Comparison of ENCODE assay signal across 14 cellular contexts in the genomic region with DNA sequence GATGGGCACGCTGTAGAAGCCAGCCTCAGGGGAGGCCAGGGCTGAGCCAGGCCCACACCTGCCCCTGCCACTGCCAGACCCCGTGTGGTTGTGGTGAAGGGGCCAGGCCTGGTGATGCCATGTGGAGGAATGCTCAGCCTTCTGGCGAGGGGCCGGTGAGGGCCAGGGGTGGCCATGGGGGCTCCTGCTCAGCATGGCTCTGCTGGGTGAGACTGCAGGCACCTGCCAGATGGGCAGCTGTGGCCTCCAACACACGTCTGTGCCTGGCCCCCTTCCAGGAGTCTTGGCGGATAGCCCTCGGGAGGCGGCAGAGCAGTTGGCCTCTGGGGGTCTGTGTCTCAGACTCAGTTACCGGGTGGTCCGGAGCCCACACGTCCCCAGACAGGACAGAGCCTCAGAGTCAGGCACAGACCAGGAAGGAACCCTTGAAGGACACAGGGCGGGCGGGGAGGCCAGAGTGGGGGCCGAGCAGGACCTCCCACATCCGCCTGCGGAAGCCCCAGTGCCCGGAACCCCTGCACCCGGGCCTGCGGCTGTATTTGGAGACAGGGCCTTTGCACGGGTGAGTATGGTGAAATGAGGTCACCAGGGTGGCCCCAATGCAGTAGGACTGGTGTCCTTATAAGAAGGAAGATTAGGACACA. TPM values are rescaled to one million over a fixed set of nuclear protein-coding genes. Genes with fewer than 3 reads are reported as not detected.
A peak's percentile ranks its signal among the peaks of the same experiment; 100 is the strongest.
DNase-seq lines count a peak whose midpoint lies in the region; ATAC-seq and TF ChIP-seq lines count a peak whose summit lies in the region.
"Had no signal": no experiment of that assay in that cellular context is flagged by ENCODE, and none has a peak within 500 bp of the region (broad histone marks: within the 10 kb centered on the region; RNA-seq: fewer than 3 reads in every experiment).

No MANE protein-coding gene starts in this region.

- TSS peak; percentile 16 for BruUV-seq in PC-9 (replicated peaks; lab: Mats Ljungman, UMichigan)

- H3K14ac ChIP-seq in neuronal stem cell (ENCODE audit: low read length), result peak overlapping the region; percentile 94

- H3K4me1 Mint-ChIP-seq in CD14-positive monocyte, result peaks cover 11% of the 10 kb centered on the region
- H3K4me1 Mint-ChIP-seq in endodermal cell, result no peaks in the 10 kb centered on the region

- no peak overlapping the region for H3K9ac ChIP-seq in endodermal cell (ENCODE audit: extremely low read depth, low read length, poor library complexity, severe bottlenecking)
- H3K9ac ChIP-seq in neuronal stem cell (ENCODE audit: low read depth, low read length, poor library complexity), result peak overlapping the region; percentile 17
- H3K9ac ChIP-seq: GM23248 had no signal

- H3K4me1 ChIP-seq in PC-9 (replicated peaks; ENCODE audit: insufficient read depth) (no peaks in the 10 kb centered on the region), endodermal cell (ENCODE audit: control insufficient read depth, insufficient read depth, low read length) (no peaks in the 10 kb centered on the region), neuronal stem cell (ENCODE audit: control insufficient read depth in 2 of 2, insufficient read depth in 1 of 2, low read depth in 1 of 2, low read length in 2 of 2) (peaks cover 15 to 24% of the 10 kb centered on the region in 2 donors)

- H3K36me3 Mint-ChIP-seq in CD14-positive monocyte, result peaks cover 10 to 18% of the 10 kb centered on the region in 2 donors
- H3K36me3 Mint-ChIP-seq in endodermal cell (ENCODE audit: low read depth), result peaks cover 13% of the 10 kb centered on the region

- no peak overlapping the region for H3K4me2 ChIP-seq in PC-9
- H3K4me2 ChIP-seq in neuronal stem cell (ENCODE audit: insufficient read depth, low read length, poor library complexity, severe bottlenecking), result no peak overlapping the region

- H4K20me1 ChIP-seq in PC-9 (ENCODE audit: insufficient read depth), result no peaks in the 10 kb centered on the region

- H3K27me3 Mint-ChIP-seq in CD14-positive monocyte (ENCODE audit: low read depth in 3 of 3) (peaks cover 0 to 25% (median 22%) of the 10 kb centered on the region in 3 donors), endodermal cell (ENCODE audit: insufficient read depth) (no peaks in the 10 kb centered on the region)
- H3K27me3 Mint-ChIP-seq: activated CD4-positive, alpha-beta T cell treated with anti-CD3 and anti-CD28 coated beads for 36 hours had no signal

- no peak for ATAC-seq in GM19467 (IDR thresholded peaks at IDR 0.05; ENCODE audit: unreplicated experiment)
- ATAC-seq: activated CD4-positive, alpha-beta T cell treated with anti-CD3 and anti-CD28 coated beads for 36 hours had no signal

- peak overlapping the region; percentile 99 for H2AK5ac ChIP-seq in neuronal stem cell (ENCODE audit: low read depth, low read length)

- peak overlapping the region; percentile 44 for H3K18ac ChIP-seq in neuronal stem cell (ENCODE audit: low read length)

- H2BK5ac ChIP-seq in neuronal stem cell (ENCODE audit: low read length), result peak overlapping the region; percentile 54

- H3K79me2 ChIP-seq in PC-9 (ENCODE audit: low read depth), result no peaks in the 10 kb centered on the region

- H3K79me1 ChIP-seq in neuronal stem cell (ENCODE audit: low read depth, low read length), result peaks cover 3% of the 10 kb centered on the region

- H3K9me2 ChIP-seq in PC-9 (ENCODE audit: insufficient read depth), result no peaks in the 10 kb centered on the region

- H3K4me3 ChIP-seq in PC-9 (no peak overlapping the region), endodermal cell (ENCODE audit: low read length) (no peak overlapping the region), neuronal stem cell (ENCODE audit: low read length in 2 of 2) (no peak overlapping the region)
- H3K4me3 ChIP-seq: adrenal gland, GM23248 had no signal

- intact Hi-C loops in CD14-positive monocyte (cut with micrococcal nuclease) (no loop called here), PC-9 (cut with micrococcal nuclease; ENCODE audit: unreplicated experiment) (no loop called here)

- H3K4ac ChIP-seq in neuronal stem cell (ENCODE audit: low read length), result no peak overlapping the region

- no peak overlapping the region for H4K91ac ChIP-seq in neuronal stem cell (ENCODE audit: low read depth, low read length, poor library complexity)

- H3K27ac Mint-ChIP-seq in CD14-positive monocyte, result no peak overlapping the region
- H3K27ac Mint-ChIP-seq in endodermal cell, result peak overlapping the region; percentile 70
- H3K27ac Mint-ChIP-seq: activated CD4-positive, alpha-beta T cell treated with anti-CD3 and anti-CD28 coated beads for 36 hours had no signal

- H3K27me3 ChIP-seq in PC-9 (ENCODE audit: insufficient read depth, low read depth) (no peaks in the 10 kb centered on the region), endodermal cell (ENCODE audit: control insufficient read depth, insufficient read depth, low read length, poor library complexity, severe bottlenecking) (no peaks in the 10 kb centered on the region), neuronal stem cell (ENCODE audit: control insufficient read depth in 3 of 3, insufficient read depth in 3 of 3, low read depth in 1 of 3, low read length in 3 of 3) (no peaks in the 10 kb centered on the region)
- H3K27me3 ChIP-seq: adrenal gland had no signal

- no peaks in the 10 kb centered on the region for H3K9me3 ChIP-seq in PC-9 (ENCODE audit: insufficient read depth, low read depth)
- H3K9me3 ChIP-seq in endodermal cell (ENCODE audit: control insufficient read depth, low read length), result no peaks in the 10 kb centered on the region
- no peaks in the 10 kb centered on the region for H3K9me3 ChIP-seq in neuronal stem cell (replicated peaks in 1 of 2; ENCODE audit: control insufficient read depth in 2 of 2, insufficient read depth in 1 of 2, low read depth in 1 of 2, low read length in 2 of 2)
- H3K9me3 ChIP-seq: adrenal gland had no signal

- H2BK15ac ChIP-seq in neuronal stem cell (ENCODE audit: low read length), result peak overlapping the region; percentile 96

- no peak overlapping the region for H4K8ac ChIP-seq in neuronal stem cell (ENCODE audit: low read depth, low read length)

- POLR2A ChIA-PET in PC-9 (lab: Charles Lee; ENCODE audit: unreplicated experiment), result no interaction called here

- H3K9me3 Mint-ChIP-seq in CD14-positive monocyte (peaks cover 0 to 1% (median 0%) of the 10 kb centered on the region in 7 donors), endodermal cell (no peaks in the 10 kb centered on the region)

- H3K4me3 Mint-ChIP-seq in CD14-positive monocyte (peak overlapping the region; percentile 34 to 37), endodermal cell (no peak overlapping the region)
- H3K4me3 Mint-ChIP-seq: activated CD4-positive, alpha-beta T cell treated with anti-CD3 and anti-CD28 coated beads for 36 hours had no signal

- H2BK12ac ChIP-seq in neuronal stem cell (ENCODE audit: low read length), result no peak overlapping the region

- H3K27ac ChIP-seq in PC-9, result no peak overlapping the region
- no peak overlapping the region for H3K27ac ChIP-seq in endodermal cell (ENCODE audit: low read depth, low read length)
- H3K27ac ChIP-seq in neuronal stem cell (replicated peaks; ENCODE audit: low read length), result no peak overlapping the region
- H3K27ac ChIP-seq: GM23248 had no signal

- CTCF ChIA-PET in PC-9 (lab: Charles Lee), result no interaction called here

- H3F3A ChIP-seq in PC-9 (ENCODE audit: insufficient read depth, low read depth), result no peaks in the 10 kb centered on the region

- peak overlapping the region; percentile 91 for H3K23ac ChIP-seq in neuronal stem cell (ENCODE audit: low read depth, low read length, poor library complexity)

- WGBS in endodermal cell (ENCODE audit: insufficient coverage in 1 of 2, insufficient read length in 1 of 2), 2 experiments, result 88 to 93% methylated on average over 8 to 20 of the region's 20 CpGs
- WGBS in neuronal stem cell (ENCODE audit: extremely low coverage in 2 of 2, insufficient read length in 2 of 2, insufficient replicate concordance in 1 of 2), 2 donors, result no CpG with 5 or more reads among the region's 20 CpGs

- TF ChIP-seq CTCF in CD14-positive monocyte (IDR thresholded peaks at IDR 0.05), result no peak
- TF ChIP-seq CTCF in PC-9 (conservative IDR thresholded peaks at IDR 0.05), result no peak
- no peak for TF ChIP-seq CTCF in endodermal cell (conservative IDR thresholded peaks at IDR 0.05)

- no peaks in the 10 kb centered on the region for H3K36me3 ChIP-seq in PC-9 (ENCODE audit: low read depth)
- H3K36me3 ChIP-seq in endodermal cell (ENCODE audit: control insufficient read depth, insufficient read depth, low read length), result no peaks in the 10 kb centered on the region
- peaks cover 3 to 6% of the 10 kb centered on the region in 2 donors for H3K36me3 ChIP-seq in neuronal stem cell (replicated peaks in 1 of 2; ENCODE audit: control insufficient read depth in 2 of 2, insufficient read depth in 2 of 2, low read length in 2 of 2)
- H3K36me3 ChIP-seq: adrenal gland had no signal

- no peak overlapping the region for H2BK120ac ChIP-seq in neuronal stem cell (ENCODE audit: low read depth, low read length)

- DNase-seq in CD14-positive monocyte (ENCODE audit: low spot score), result no peak
- DNase-seq in PC-9, result no peak
- DNase-seq in endodermal cell, result no peak
- no peak for DNase-seq in neuronal stem cell (ENCODE audit: low spot score)
- DNase-seq in HuH-7.5 (ENCODE audit: low spot score), result no peak
- DNase-seq in activated gamma-delta T cell (lab: John Stamatoyannopoulos, UW), result no peak
- DNase-seq in activated T-cell treated with anti-CD3 and anti-CD28 coated beads, Interleukin-2, amount 50 U/mL, for 1 hour, result no peak
- DNase-seq: activated CD4-positive, alpha-beta T cell treated with anti-CD3 and anti-CD28 coated beads for 36 hours; kidney glomerular epithelial cell; NCI-H1436 treated with DMSO at 0.1 percent for 48 hours; stimulated activated CD4-positive, alpha-beta T cell treated with anti-CD3 and anti-CD28 coated beads, Interleukin-12 subunit alpha, Interleukin-12 subunit beta, amount 100 ng/mL, for 4 hours had no signal

- H2AFZ ChIP-seq in PC-9 (no peak overlapping the region), neuronal stem cell (ENCODE audit: low read length) (no peak overlapping the region)
- H2AFZ ChIP-seq: GM23248 had no signal

RNA-seq across cellular contexts. Expression of a gene that starts 22.5 kb away (rescaled TPM):
- 10 to 100 TPM; 44.1 to 44.8 TPM for polyA plus RNA-seq in CD14-positive monocyte
- total RNA-seq in PC-9 (2021) (17.4 and 18.1 TPM in 2 replicates), endodermal cell (10 to 100 TPM; 28.4 to 32.5 TPM)
- polyA plus RNA-seq in endodermal cell (2013, experiment 1 of 2), result 23.4 TPM
- polyA plus RNA-seq in endodermal cell (2013, experiment 2 of 2), result 20.2 TPM
- 14.3 TPM for polyA plus RNA-seq in neuronal stem cell (2013, experiment 1 of 2)
- 13.1 TPM for polyA plus RNA-seq in neuronal stem cell (2013, experiment 2 of 2)
